9 cellular contexts compared by ENCODE assay signal in the genomic region with DNA sequence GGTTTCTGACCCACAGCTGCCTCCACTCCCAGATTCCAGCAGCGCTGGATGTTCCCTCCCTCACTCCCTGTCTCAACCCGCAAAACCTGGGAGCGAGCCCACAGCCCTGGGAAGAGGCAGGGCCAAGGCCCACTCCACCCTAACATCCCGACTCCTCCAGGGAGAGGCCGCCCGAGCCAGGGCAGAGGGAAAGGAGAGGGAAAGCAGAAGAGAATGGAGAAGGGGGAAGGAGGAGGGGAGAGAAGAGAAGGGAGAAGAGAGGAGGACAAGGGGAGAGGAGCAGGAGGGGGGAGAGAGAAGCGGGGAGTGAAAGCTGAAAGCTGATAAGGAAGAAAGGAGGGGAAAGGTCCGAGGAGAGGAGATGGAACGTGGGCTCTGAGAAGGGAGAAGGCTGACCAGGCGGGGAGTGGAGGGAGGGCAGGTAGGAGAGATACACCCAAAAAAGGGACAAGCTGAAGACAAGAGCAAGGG.
A peak's percentile ranks its signal among the peaks of the same experiment; 100 is the strongest.
DNase-seq lines count a peak whose midpoint lies in the region; ATAC-seq and TF ChIP-seq lines count a peak whose summit lies in the region.
"Had no signal": no experiment of that assay in that cellular context is flagged by ENCODE, and none has a peak within 500 bp of the region (broad histone marks: within the 10 kb centered on the region; RNA-seq: fewer than 3 reads in every experiment).

No MANE protein-coding gene starts in this region.

- intact Hi-C loops in A673 (cut with micrococcal nuclease; ENCODE audit: unreplicated experiment), result loop anchor here (1.0 to 10.0 kb wide), 4 partner anchors 63 to 1091 kb away; no protein-coding TSS in a partner anchor

- no peak for DNase-seq in A673 (ENCODE audit: low spot score)
- DNase-seq in ecto neural progenitor cell (ENCODE audit: low spot score), result peak; percentile 60
- no peak for DNase-seq in AG08395 (ENCODE audit: low spot score)
- no peak for DNase-seq in HuH-7.5 (ENCODE audit: low spot score)
- DNase-seq in hippocampal formation (lab: John Stamatoyannopoulos, UW), result no peak
- DNase-seq: T1000 had no signal

- peak overlapping the region; percentile 39 for H3K4me3 ChIP-seq in A673 (ENCODE audit: low read depth, low read length, poor library complexity, severe bottlenecking)
- H3K4me3 ChIP-seq in mucosa of rectum (ENCODE audit: low read length in 2 of 2), result peak overlapping the region; percentile 46 to 56

- H3K27me3 ChIP-seq in A673 (replicated peaks; ENCODE audit: insufficient read depth, low read depth, low read length, poor library complexity) (no peaks in the 10 kb centered on the region), mucosa of rectum (ENCODE audit: control insufficient read depth in 2 of 2, insufficient read depth in 2 of 2, low read length in 2 of 2) (peaks cover 8 to 15% of the 10 kb centered on the region in 2 donors)

- H3K4me3 Mint-ChIP-seq in IgD-negative memory B cell, result peak overlapping the region in 3 of 4 donors; percentile 37 to 70 (median 65)

- CTCF ChIA-PET in A673 (lab: Charles Lee), result interaction anchor here (2.0 kb wide), 1 partner anchor 457 kb away, joined by 8 read pairs; no protein-coding TSS in a partner anchor

- H3K4me1 ChIP-seq in A673 (ENCODE audit: insufficient read depth, low read length, poor library complexity, severe bottlenecking) (peaks cover 76% of the 10 kb centered on the region), mucosa of rectum (ENCODE audit: control insufficient read depth in 2 of 2, insufficient read depth in 2 of 2, low read length in 2 of 2) (peaks cover 0 to 3% of the 10 kb centered on the region in 2 donors)

- no peak for TF ChIP-seq CTCF in A673 (conservative IDR thresholded peaks at IDR 0.05; ENCODE audit: low read depth, low read length)

- peaks cover 14% of the 10 kb centered on the region for H3K27me3 Mint-ChIP-seq in IgD-negative memory B cell

- no peak for ATAC-seq in GM18498 (IDR thresholded peaks at IDR 0.05; ENCODE audit: unreplicated experiment)

- POLR2A ChIA-PET in A673 (lab: Charles Lee; ENCODE audit: low non-redundant PET), result no interaction called here

- H3K9ac ChIP-seq in mucosa of rectum (ENCODE audit: low read depth in 1 of 2, low read length in 2 of 2), result no peak overlapping the region

- BruUV-seq in A673 (replicated peaks; lab: Mats Ljungman, UMichigan), result TSS peak; percentile 16

- H3K9me3 Mint-ChIP-seq in IgD-negative memory B cell, result no peaks in the 10 kb centered on the region

- no peaks in the 10 kb centered on the region for H3K4me1 Mint-ChIP-seq in IgD-negative memory B cell

- H3K36me3 ChIP-seq in A673 (ENCODE audit: insufficient read depth, low read length, poor library complexity, severe bottlenecking), result no peaks in the 10 kb centered on the region
- no peaks in the 10 kb centered on the region for H3K36me3 ChIP-seq in mucosa of rectum (ENCODE audit: control insufficient read depth in 2 of 2, insufficient read depth in 2 of 2, low read length in 2 of 2)

- no peak overlapping the region for H3K27ac Mint-ChIP-seq in IgD-negative memory B cell

- H3K36me3 Mint-ChIP-seq in IgD-negative memory B cell, result no peaks in the 10 kb centered on the region

- H3K27ac ChIP-seq in A673 (ENCODE audit: low read depth, low read length, poor library complexity, severe bottlenecking) (peak overlapping the region; percentile 80), mucosa of rectum (ENCODE audit: low read depth in 2 of 2, low read length in 2 of 2) (peak overlapping the region in 1 of 2 donors; percentile 21)

- H3K9me3 ChIP-seq in A673 (ENCODE audit: low read depth, low read length, poor library complexity, severe bottlenecking), result no peaks in the 10 kb centered on the region
- H3K9me3 ChIP-seq in mucosa of rectum (ENCODE audit: control insufficient read depth in 2 of 2, low read length in 2 of 2), result no peaks in the 10 kb centered on the region
